In genomic region chr17:82736511-82737185, GRCh38 we compare ENCODE assay signal across 12 cellular contexts. TPM values are rescaled to one million over a fixed set of nuclear protein-coding genes. Genes with fewer than 3 reads are reported as not detected.
DNase-seq lines count a peak whose midpoint lies in the region; ATAC-seq, FAIRE-seq and TF ChIP-seq lines count a peak whose summit lies in the region.
"Had no signal": no experiment of that assay in that cellular context is flagged by ENCODE, and none has a peak within 500 bp of the region (broad histone marks: within the 10 kb centered on the region; RNA-seq: fewer than 3 reads in every experiment).

No MANE protein-coding gene starts in this region.

- peak overlapping the region; percentile 74 for H3K4me3 Mint-ChIP-seq in astrocyte (ENCODE audit: unreplicated experiment)

- H3K4me2 ChIP-seq in astrocyte (ENCODE audit: low read length) (peak overlapping the region; percentile 94), mesenchymal stem cell (ENCODE audit: low read length, poor library complexity, severe bottlenecking) (no peak overlapping the region)

- H4K91ac ChIP-seq in mesenchymal stem cell (ENCODE audit: low read length), result no peak overlapping the region

- no peak overlapping the region for H3K14ac ChIP-seq in mesenchymal stem cell (ENCODE audit: low read length in 2 of 2)

- peaks cover 9% of the 10 kb centered on the region for H3K9me3 Mint-ChIP-seq in astrocyte (ENCODE audit: unreplicated experiment)

- H3K4me1 ChIP-seq in HAP-1 (peaks cover 2% of the 10 kb centered on the region; the same call in 1 of the 2 replicates), astrocyte (ENCODE audit: insufficient read depth, low read length) (peaks cover 6% of the 10 kb centered on the region), right lobe of liver (peaks cover 0 to 41% (median 5%) of the 10 kb centered on the region in 4 donors), mesenchymal stem cell (ENCODE audit: control insufficient read depth, insufficient read depth, low read depth, low read length) (peaks cover 16% of the 10 kb centered on the region)

- H2BK15ac ChIP-seq in mesenchymal stem cell (ENCODE audit: low read depth, poor library complexity, severe bottlenecking), result no peak overlapping the region

- H3K9me3 ChIP-seq in HAP-1, result peaks cover 25% of the 10 kb centered on the region
- peaks cover 15% of the 10 kb centered on the region for H3K9me3 ChIP-seq in astrocyte (ENCODE audit: insufficient read depth, low read depth, low read length)
- no peaks in the 10 kb centered on the region for H3K9me3 ChIP-seq in right lobe of liver
- peaks cover 27% of the 10 kb centered on the region for H3K9me3 ChIP-seq in mesenchymal stem cell (ENCODE audit: control insufficient read depth, low read length)
- H3K9me3 ChIP-seq: pancreas had no signal

- intact Hi-C loops in right lobe of liver (cut with DNase I), result no loop called here

- H2BK120ac ChIP-seq in mesenchymal stem cell (ENCODE audit: low read depth, low read length), result no peak overlapping the region

- no peak overlapping the region for H3K27ac Mint-ChIP-seq in astrocyte (ENCODE audit: unreplicated experiment)
- H3K27ac Mint-ChIP-seq: activated naive CD4-positive, alpha-beta T cell treated with anti-CD3 and anti-CD28 coated beads, Interleukin-2, amount 10 ng/mL, durations not matched to agents 7 days and 5 days; CD4-positive, alpha-beta memory T cell had no signal

- H3K23ac ChIP-seq in mesenchymal stem cell (ENCODE audit: low read length in 2 of 2), result no peak overlapping the region

- H3K9ac ChIP-seq in astrocyte (ENCODE audit: low read length) (no peak overlapping the region), mesenchymal stem cell (ENCODE audit: low read length) (no peak overlapping the region)

- TF ChIP-seq CTCF in astrocyte (IDR thresholded peaks at IDR 0.05; ENCODE audit: insufficient read depth, low read depth, low read length) (no peak), right lobe of liver (IDR thresholded peaks at IDR 0.05) (no peak)

- WGBS in right lobe of liver (ENCODE audit: insufficient coverage, low coverage, low lambda C conversion rate, missing lambda C conversion rate), result 37% methylated on average over 2 of the region's 18 CpGs
- 94% methylated on average over 18 of the region's 18 CpGs for WGBS in mesenchymal stem cell

- H3K36me3 ChIP-seq in HAP-1 (replicated peaks) (peaks cover 52% of the 10 kb centered on the region), astrocyte (ENCODE audit: insufficient read depth, low read length) (peaks cover 5% of the 10 kb centered on the region), right lobe of liver (peaks cover 0 to 18% (median 5%) of the 10 kb centered on the region in 4 donors), mesenchymal stem cell (ENCODE audit: control insufficient read depth in 1 of 2, insufficient read depth in 2 of 2, low read depth in 1 of 2, low read length in 2 of 2) (peaks cover 32 to 36% of the 10 kb centered on the region in 2 experiments)

- no peak overlapping the region for H3K27ac ChIP-seq in astrocyte (ENCODE audit: low read depth, low read length)
- H3K27ac ChIP-seq in right lobe of liver, result peak overlapping the region in 2 of 3 donors; percentile 74 to 85
- peak overlapping the region; percentile 92 for H3K27ac ChIP-seq in substantia nigra (ENCODE audit: low read depth, low read length, poor library complexity, severe bottlenecking)
- H3K27ac ChIP-seq in mesenchymal stem cell (ENCODE audit: low read length, poor library complexity, severe bottlenecking), result no peak overlapping the region

- H3K79me1 ChIP-seq in mesenchymal stem cell (replicated peaks; ENCODE audit: low read length, poor library complexity, severe bottlenecking), result peaks cover 3% of the 10 kb centered on the region

- in situ Hi-C loops in HAP-1 (cut with MboI; ENCODE audit: low sequenced_read_pairs), result no loop called here

- peaks cover 24% of the 10 kb centered on the region for H3K36me3 Mint-ChIP-seq in astrocyte (ENCODE audit: low read depth, unreplicated experiment)

- DNase-seq in HAP-1 (ENCODE audit: low spot score in 2 of 2), result no peak
- no peak for DNase-seq in astrocyte (ENCODE audit: low read depth)
- no peak for DNase-seq in right lobe of liver
- peak in 3 of 49 donors; percentile 8 to 14 (median 11) for DNase-seq in substantia nigra (lab: John Stamatoyannopoulos, UW)
- no peak for DNase-seq in mesenchymal stem cell
- DNase-seq in NOMO-1 treated with dmso at 0.1 percent for 144 hours (lab: John Stamatoyannopoulos, UW; ENCODE audit: unreplicated experiment), result no peak
- no peak for DNase-seq in activated CD4-positive, alpha-beta T cell treated with anti-CD3 and anti-CD28 coated beads, Interleukin-2, amount 50 U/mL, for 4 hours
- DNase-seq: activated naive CD4-positive, alpha-beta T cell treated with anti-CD3 and anti-CD28 coated beads, Interleukin-2, amount 10 ng/mL, durations not matched to agents 7 days and 5 days; CD4-positive, alpha-beta memory T cell; stimulated activated CD4-positive, alpha-beta T cell treated with anti-CD3 and anti-CD28 coated beads, Interleukin-2, amount 100 ng/mL, for 48 hours; stimulated activated naive CD4-positive, alpha-beta T cell treated with Interleukin-2 at 50 U/mL for 16 hours had no signal

- ATAC-seq in right lobe of liver, result no peak

- TF ChIP-seq POLR2A in right lobe of liver (IDR thresholded peaks at IDR 0.05), result no peak

- no peaks in the 10 kb centered on the region for H3K4me1 Mint-ChIP-seq in astrocyte (ENCODE audit: low read depth, unreplicated experiment)

- no peak overlapping the region for H2AK5ac ChIP-seq in mesenchymal stem cell (ENCODE audit: low read length, severe bottlenecking)

- H3K18ac ChIP-seq in mesenchymal stem cell (ENCODE audit: low read depth in 1 of 2, low read length in 2 of 2), result no peak overlapping the region

- H3K4ac ChIP-seq in mesenchymal stem cell (ENCODE audit: low read depth in 1 of 2, low read length in 2 of 2), result no peak overlapping the region

- H2BK5ac ChIP-seq in mesenchymal stem cell (ENCODE audit: low read depth, low read length, poor library complexity, severe bottlenecking), result no peak overlapping the region

- no peaks in the 10 kb centered on the region for H3K27me3 ChIP-seq in HAP-1 (ENCODE audit: low read depth)
- no peaks in the 10 kb centered on the region for H3K27me3 ChIP-seq in astrocyte (ENCODE audit: insufficient read depth, low read length)
- no peaks in the 10 kb centered on the region for H3K27me3 ChIP-seq in right lobe of liver
- H3K27me3 ChIP-seq in mesenchymal stem cell (ENCODE audit: control insufficient read depth in 1 of 2, insufficient read depth in 1 of 2, low read length in 2 of 2), result no peaks in the 10 kb centered on the region
- H3K27me3 ChIP-seq: pancreas had no signal

- no peak overlapping the region for H2BK12ac ChIP-seq in mesenchymal stem cell (ENCODE audit: low read length in 2 of 2)

- H4K20me1 ChIP-seq in astrocyte (ENCODE audit: insufficient read depth, low read length), result no peaks in the 10 kb centered on the region

- H2AFZ ChIP-seq in astrocyte (ENCODE audit: low read depth, low read length) (no peak overlapping the region), mesenchymal stem cell (ENCODE audit: low read depth, low read length) (no peak overlapping the region)

- H3K79me2 ChIP-seq in astrocyte (ENCODE audit: insufficient read depth, low read length), result no peaks in the 10 kb centered on the region

- no peak for FAIRE-seq in astrocyte (lab: Jason Lieb, UNC)
- FAIRE-seq: pancreas had no signal

- H3K4me3 ChIP-seq in HAP-1 (peak overlapping the region; percentile 56), astrocyte (ENCODE audit: insufficient read depth, low read depth, low read length) (no peak overlapping the region), right lobe of liver (peak overlapping the region; percentile 46 to 72 (median 72)), mesenchymal stem cell (ENCODE audit: insufficient read depth in 1 of 2, low read depth in 1 of 2, low read length in 2 of 2) (peak overlapping the region in 1 of 2 experiments; percentile 79)

- H3K27me3 Mint-ChIP-seq in astrocyte (ENCODE audit: low read depth, unreplicated experiment), result no peaks in the 10 kb centered on the region
- H3K27me3 Mint-ChIP-seq: CD4-positive, alpha-beta memory T cell had no signal

- H4K8ac ChIP-seq in mesenchymal stem cell (ENCODE audit: low read length), result no peak overlapping the region

RNA-seq across cellular contexts. Expression of gene FN3K, which starts 1.2 kb away (rescaled TPM):
- total RNA-seq in astrocyte (4.0 and 4.1 TPM in 2 replicates), right lobe of liver (10 to 100 TPM; 29.6 to 61.6 (median 45.5) TPM)
- 5.0 TPM for polyA plus RNA-seq in mesenchymal stem cell (2013, experiment 1 of 2)
- polyA plus RNA-seq in mesenchymal stem cell (2013, experiment 2 of 2), result 5.7 TPM

RNA-seq across cellular contexts. Expression of gene TBCD, which starts 15.2 kb away (rescaled TPM):
- total RNA-seq in astrocyte, result 31.8 and 35.6 TPM in 2 replicates
- total RNA-seq in right lobe of liver, result 10 to 100 TPM; 28.0 to 55.7 (median 41.3) TPM
- polyA plus RNA-seq in mesenchymal stem cell (2013, experiment 1 of 2), result 21.3 TPM
- 19.9 TPM for polyA plus RNA-seq in mesenchymal stem cell (2013, experiment 2 of 2)

RNA-seq across cellular contexts. Expression of gene FN3KRP, which starts 20.1 kb away (rescaled TPM):
- total RNA-seq in astrocyte (14.8 and 15.4 TPM in 2 replicates), right lobe of liver (10 to 100 TPM in 4 of 6 experiments, 1 to 10 TPM in 2; 7.6 to 24.8 (median 14.3) TPM)
- 13.0 TPM for polyA plus RNA-seq in mesenchymal stem cell (2013, experiment 1 of 2)
- 12.8 TPM for polyA plus RNA-seq in mesenchymal stem cell (2013, experiment 2 of 2)

RNA-seq across cellular contexts. Expression of gene RAB40B, which starts 38.1 kb away (rescaled TPM):
- total RNA-seq in astrocyte, result 15.8 and 17.5 TPM in 2 replicates
- total RNA-seq in right lobe of liver, result 10 to 100 TPM in 3 of 6 experiments, 1 to 10 TPM in 3; 3.7 to 12.5 (median 9.3) TPM
- 8.5 TPM for polyA plus RNA-seq in mesenchymal stem cell (2013, experiment 1 of 2)
- polyA plus RNA-seq in mesenchymal stem cell (2013, experiment 2 of 2), result 7.7 TPM

Comparison
In these comparisons a context has a peak if more than half of its experiments do, and no peak if none do; other contexts are left out.
1. H3K27ac ChIP-seq: peak in right lobe of liver (2 of 3) and substantia nigra (single experiment); none in astrocyte (single experiment) and mesenchymal stem cell (single experiment).